Comparison of ENCODE assay signal across 15 cellular contexts in genomic region chr1:243397613-243398321, GRCh38.
"Had no signal": no experiment of that assay in that cellular context is flagged by ENCODE, and none has a peak within 500 bp of the region (broad histone marks: within the 10 kb centered on the region; RNA-seq: fewer than 3 reads in every experiment).

No MANE protein-coding gene starts in this region.

- H3K27me3 ChIP-seq: gastroesophageal sphincter, heart left ventricle had no signal

- DNase-seq: activated CD4-positive, alpha-beta T cell treated with anti-CD3 and anti-CD28 coated beads, Interleukin-2, amount 10 ng/mL, durations not matched to agents 7 days and 5 days; activated CD8-positive, alpha-beta memory T cell treated with anti-CD3 and anti-CD28 coated beads, Interleukin-2, amount 50 U/mL, for 4 hours; activated naive CD4-positive, alpha-beta T cell treated with anti-CD3 and anti-CD28 coated beads for 36 hours; activated naive CD8-positive, alpha-beta T cell treated with anti-CD3 and anti-CD28 coated beads, Interleukin-2, amount 50 U/mL, for 24 hours; activated T-cell treated with anti-CD3 and anti-CD28 coated beads, Interleukin-2, amount 50 U/mL, for 4 hours; heart left ventricle; left ventricle myocardium inferior; right cardiac atrium; stimulated activated CD4-positive, alpha-beta T cell treated with anti-CD3 and anti-CD28 coated beads, Interleukin-4, amount 100 ng/mL, for 1 hour; stimulated activated naive CD8-positive, alpha-beta T cell treated with anti-CD3 and anti-CD28 coated beads, Interleukin-15, amount 100 ng/mL, for 72 hours; T-helper 9 cell; trophoblast cell had no signal

- H3K36me3 ChIP-seq: left ventricle myocardium inferior had no signal

- H3K4me3 ChIP-seq: coronary artery, gastroesophageal sphincter, heart left ventricle, left ventricle myocardium inferior, smooth muscle cell had no signal

- H3K4me1 ChIP-seq: gastroesophageal sphincter, heart left ventricle, left ventricle myocardium inferior had no signal

- ATAC-seq: activated naive CD8-positive, alpha-beta T cell treated with anti-CD3 and anti-CD28 coated beads, Interleukin-2, amount 50 U/mL, for 24 hours; activated T-cell treated with anti-CD3 and anti-CD28 coated beads, Interleukin-2, amount 50 U/mL, for 4 hours; gastroesophageal sphincter; heart left ventricle; right cardiac atrium; stimulated activated naive CD8-positive, alpha-beta T cell treated with anti-CD3 and anti-CD28 coated beads, Interleukin-15, amount 100 ng/mL, for 72 hours had no signal

- H3K4me2 ChIP-seq: smooth muscle cell had no signal

- H3K27ac ChIP-seq: coronary artery, gastroesophageal sphincter, heart left ventricle, left ventricle myocardium inferior had no signal

- H3K9me3 ChIP-seq: gastroesophageal sphincter, heart left ventricle, left ventricle myocardium inferior had no signal
